ENCODE assay signal across 25 cellular contexts in the genomic region with DNA sequence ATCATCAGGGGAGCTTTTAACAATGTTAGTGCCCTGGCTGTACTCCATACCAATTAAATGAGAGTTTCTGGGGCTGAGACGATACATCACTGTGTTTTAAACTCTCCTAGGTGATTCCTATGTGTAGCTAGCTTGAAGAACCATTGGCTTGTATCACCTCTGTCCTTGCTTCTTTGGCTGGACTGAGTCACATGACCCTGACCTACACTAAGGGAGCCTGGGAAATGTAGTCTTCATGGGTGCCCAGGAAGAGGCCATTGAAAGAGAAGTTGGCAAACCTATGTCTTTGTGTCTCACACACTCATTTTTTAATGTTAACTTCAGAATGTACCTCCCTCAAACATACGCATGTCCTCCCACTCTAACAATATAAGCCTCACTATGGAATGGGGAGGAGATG.
DNase-seq lines count a peak whose midpoint lies in the region; ATAC-seq, FAIRE-seq and TF ChIP-seq lines count a peak whose summit lies in the region.
"Had no signal": no experiment of that assay in that cellular context is flagged by ENCODE, and none has a peak within 500 bp of the region (broad histone marks: within the 10 kb centered on the region; RNA-seq: fewer than 3 reads in every experiment).

No MANE protein-coding gene starts in this region.

- H3K79me2 ChIP-seq in H9 (ENCODE audit: insufficient read depth, low read length) = no peaks in the 10 kb centered on the region
- H3K79me2 ChIP-seq in K562 (ENCODE audit: control insufficient read depth, insufficient read depth, low read length) = no peaks in the 10 kb centered on the region

- DNase-seq in H9 (peak; percentile 37), NCI-H2196 treated with DMSO at 0.1 percent for 48 hours (lab: John Stamatoyannopoulos, UW; ENCODE audit: unreplicated experiment) (peak; percentile 9), K562 (ENCODE audit: extremely low read depth in 1 of 4, low spot score in 3 of 4) (no peak), left kidney (ENCODE audit: low read depth, low spot score) (peak; percentile 33), HEK293T (ENCODE audit: extremely low spot score) (no peak), NCI-H187 treated with DMSO at 0.1 percent for 48 hours (lab: John Stamatoyannopoulos, UW) (no peak), AG08396 (ENCODE audit: low spot score) (no peak)
- no peak for DNase-seq in stimulated activated CD4-positive, alpha-beta T cell treated with anti-CD3 and anti-CD28 coated beads, Interleukin-1b, Interleukin-23, amount 100 ng/mL, for 48 hours
- DNase-seq: activated B cell treated with CpG ODN at 0.5 μM for 24 hours; activated CD4-positive, alpha-beta T cell treated with anti-CD3 and anti-CD28 coated beads, Interleukin-2, amount 50 U/mL, for 4 hours; activated CD8-positive, alpha-beta memory T cell treated with anti-CD3 and anti-CD28 coated beads, Interleukin-2, amount 50 U/mL, for 48 hours; aorta; CD4-positive, alpha-beta T cell; DMS153; mesenchymal stem cell; NCI-H2081; NCI-H510A treated with DMSO at 0.1 percent for 48 hours; psoas muscle; RPMI8226; T1000 had no signal

- no peaks in the 10 kb centered on the region for H3K36me3 ChIP-seq in K562 (ENCODE audit: control insufficient read depth, insufficient read depth, low read length)

- H2BK20ac ChIP-seq in H9 (ENCODE audit: low read depth, low read length, poor library complexity, severe bottlenecking) = no peak overlapping the region

- H3K27ac ChIP-seq in H9 (ENCODE audit: insufficient read length, low read depth, low read length) = no peak overlapping the region
- no peak overlapping the region for H3K27ac ChIP-seq in K562 (ENCODE audit: extremely low read depth, low read depth, low read length)
- H3K27ac ChIP-seq: psoas muscle had no signal

- TF ChIP-seq RAD21 in K562 (CRISPR knock-in tag; conservative IDR thresholded peaks at IDR 0.05 in 1 of 2, IDR thresholded peaks at IDR 0.05 in 1 of 2) = no peak

- H3K4me1 ChIP-seq in H9 (ENCODE audit: insufficient read depth, low read length) (no peaks in the 10 kb centered on the region), K562 (replicated peaks in 1 of 2; ENCODE audit: control insufficient read depth in 2 of 2, insufficient read depth in 2 of 2, low read length in 2 of 2) (no peaks in the 10 kb centered on the region)
- H3K4me1 ChIP-seq: psoas muscle had no signal

- H3K4me3 ChIP-seq in K562 = no peak overlapping the region
- H3K4me3 ChIP-seq: psoas muscle had no signal

- H2AK5ac ChIP-seq in H9 (ENCODE audit: insufficient read length, low read length) = no peak overlapping the region

- H3K4ac ChIP-seq in H9 (ENCODE audit: low read depth, low read length) = no peak overlapping the region

- H3K9ac ChIP-seq in H9 (ENCODE audit: extremely low read depth, insufficient read length, low read length) (no peak overlapping the region), K562 (ENCODE audit: insufficient read depth in 1 of 2, low read depth in 2 of 2, low read length in 2 of 2) (no peak overlapping the region)

- no peak overlapping the region for H4K8ac ChIP-seq in H9 (replicated peaks; ENCODE audit: insufficient read length, low read depth, low read length)

- H4K5ac ChIP-seq in H9 (ENCODE audit: insufficient read length, low read depth, low read length) = no peak overlapping the region

- no peaks in the 10 kb centered on the region for H4K20me1 ChIP-seq in H9 (ENCODE audit: control insufficient read depth, insufficient read depth, insufficient read length)
- H4K20me1 ChIP-seq in K562 (replicated peaks; ENCODE audit: control insufficient read depth, insufficient read depth, low read length) = no peaks in the 10 kb centered on the region

- no peak overlapping the region for H2BK5ac ChIP-seq in H9 (ENCODE audit: insufficient read length, low read length)

- no peak overlapping the region for H2BK12ac ChIP-seq in H9 (ENCODE audit: insufficient read length, low read depth, low read length)

- POLR2A ChIA-PET in K562 (lab: Yijun Ruan, JAX) (no interaction called here), HEK293T (lab: Yijun Ruan, JAX) (no interaction called here)

- no peak overlapping the region for H3K4me3 Mint-ChIP-seq in H9
- H3K4me3 Mint-ChIP-seq: activated B cell treated with CpG ODN at 0.5 μM for 24 hours; activated naive CD4-positive, alpha-beta T cell treated with anti-CD3 and anti-CD28 coated beads, Interleukin-2, amount 50 U/mL, for 24 hours; activated T-helper 17 cell treated with anti-CD3 and anti-CD28 coated beads, Interleukin-2, amount 50 U/mL, for 72 hours; CD4-positive, alpha-beta T cell; type B pancreatic cell had no signal

- intact Hi-C loops in K562 (cut with micrococcal nuclease) = no loop called here

- WGBS in H9 (ENCODE audit: extremely low coverage, insufficient read length, low lambda C conversion rate) = no CpG with 5 or more reads among the region's 2 CpGs
- 3% methylated on average over 2 of the region's 2 CpGs for WGBS in K562 (ENCODE audit: insufficient coverage, low coverage, missing lambda C conversion rate)

- H3K4me2 ChIP-seq in H9 (ENCODE audit: insufficient read depth, insufficient read length, low read length) (no peak overlapping the region), K562 (ENCODE audit: insufficient read depth, low read length) (no peak overlapping the region)

- peaks cover 2 to 8% of the 10 kb centered on the region in 2 experiments; a peak in 1 of 5 replicates for H3K9me3 Mint-ChIP-seq in H9
- H3K9me3 Mint-ChIP-seq: activated naive CD4-positive, alpha-beta T cell treated with anti-CD3 and anti-CD28 coated beads, Interleukin-2, amount 50 U/mL, for 24 hours; activated T-helper 17 cell treated with anti-CD3 and anti-CD28 coated beads, Interleukin-2, amount 50 U/mL, for 72 hours; CD4-positive, alpha-beta T cell; type B pancreatic cell had no signal

- H3K23me2 ChIP-seq in H9 (ENCODE audit: insufficient read length, low read depth, low read length, poor library complexity, severe bottlenecking) = no peaks in the 10 kb centered on the region

- no peaks in the 10 kb centered on the region for H3K4me1 Mint-ChIP-seq in H9
- H3K4me1 Mint-ChIP-seq: activated B cell treated with CpG ODN at 0.5 μM for 24 hours; activated naive CD4-positive, alpha-beta T cell treated with anti-CD3 and anti-CD28 coated beads, Interleukin-2, amount 50 U/mL, for 24 hours; activated T-helper 17 cell treated with anti-CD3 and anti-CD28 coated beads, Interleukin-2, amount 50 U/mL, for 72 hours had no signal

- TF ChIP-seq POLR2A in K562 (conservative IDR thresholded peaks at IDR 0.05) = no peak

- H2BK120ac ChIP-seq in H9 (ENCODE audit: low read depth, low read length, poor library complexity, severe bottlenecking) = no peak overlapping the region

- no peak overlapping the region for H3K14ac ChIP-seq in H9 (ENCODE audit: insufficient read depth, low read length)

- no peaks in the 10 kb centered on the region for H3K9me1 ChIP-seq in K562 (ENCODE audit: control insufficient read depth, insufficient read depth, low read length)

- no peak overlapping the region for H3T11ph ChIP-seq in H9 (ENCODE audit: low read length)

- H2BK15ac ChIP-seq in H9 (ENCODE audit: low read depth, low read length) = no peak overlapping the region

- H3K23ac ChIP-seq in H9 (ENCODE audit: insufficient read length, low read depth, low read length) = no peak overlapping the region

- H2AFZ ChIP-seq in H9 (ENCODE audit: low read length) (no peak overlapping the region), K562 (ENCODE audit: low read depth, low read length) (no peak overlapping the region)

- H3K56ac ChIP-seq in H9 (ENCODE audit: insufficient read length, low read depth, low read length) = no peak overlapping the region

- CTCF ChIA-PET in K562 (lab: Yijun Ruan, JAX; ENCODE audit: low intra/inter-chr PET ratio) (no interaction called here), HEK293T (lab: Yijun Ruan, JAX) (no interaction called here)

- BruUV-seq in K562 (replicated peaks; lab: Mats Ljungman, UMichigan) = no TSS peak

- in situ Hi-C loops in K562 (cut with MboI) = no loop called here

- H3K79me1 ChIP-seq in H9 (ENCODE audit: insufficient read depth, low read depth, low read length, poor library complexity, severe bottlenecking) = no peaks in the 10 kb centered on the region

- H3K27me3 Mint-ChIP-seq in H9 (ENCODE audit: low read depth) = no peaks in the 10 kb centered on the region; the same call in 1 of the 2 replicates
- H3K27me3 Mint-ChIP-seq: activated naive CD4-positive, alpha-beta T cell treated with anti-CD3 and anti-CD28 coated beads, Interleukin-2, amount 50 U/mL, for 24 hours had no signal

- no peak overlapping the region for H3K18ac ChIP-seq in H9 (ENCODE audit: insufficient read length, low read depth, low read length)

- no peaks in the 10 kb centered on the region for H3K36me3 Mint-ChIP-seq in H9 (ENCODE audit: insufficient read depth in 1 of 3, low read depth in 3 of 3)
- H3K36me3 Mint-ChIP-seq: activated naive CD4-positive, alpha-beta T cell treated with anti-CD3 and anti-CD28 coated beads, Interleukin-2, amount 50 U/mL, for 24 hours; type B pancreatic cell had no signal

- FAIRE-seq in K562 (lab: Jason Lieb, UNC) = no peak
- FAIRE-seq: G401.6, GM18507 had no signal

- no peak for TF ChIP-seq CTCF in H9 (conservative IDR thresholded peaks at IDR 0.05)
- no peak for TF ChIP-seq CTCF in K562 (IDR thresholded peaks at IDR 0.05 in 2 of 3, conservative IDR thresholded peaks at IDR 0.05 in 1 of 3; ENCODE audit: insufficient read depth in 2 of 3, low read depth in 1 of 3, low read length in 3 of 3)

- H3K27me3 ChIP-seq in H9 (ENCODE audit: insufficient read depth, low read length) = no peaks in the 10 kb centered on the region
- H3K27me3 ChIP-seq in K562 (ENCODE audit: control insufficient read depth in 2 of 2, insufficient read depth in 2 of 2, low read length in 2 of 2) = no peaks in the 10 kb centered on the region

- no peak overlapping the region for H4K91ac ChIP-seq in H9 (ENCODE audit: insufficient read length, low read depth, low read length)

- no peak for ATAC-seq in K562
- ATAC-seq: activated T-helper 17 cell treated with anti-CD3 and anti-CD28 coated beads, Interleukin-2, amount 50 U/mL, for 72 hours; psoas muscle had no signal

- TF ChIP-seq EP300 in K562 (IDR thresholded peaks at IDR 0.05; ENCODE audit: low read length) = no peak

- no peaks in the 10 kb centered on the region for H3K9me3 ChIP-seq in H9 (ENCODE audit: control insufficient read depth, low read depth, low read length)
- H3K9me3 ChIP-seq in K562 (replicated peaks; ENCODE audit: control insufficient read depth, insufficient read depth, low read depth, low read length) = no peaks in the 10 kb centered on the region
- H3K9me3 ChIP-seq: psoas muscle had no signal

- no peak overlapping the region for H3K27ac Mint-ChIP-seq in H9
- H3K27ac Mint-ChIP-seq: activated B cell treated with CpG ODN at 0.5 μM for 24 hours; activated naive CD4-positive, alpha-beta T cell treated with anti-CD3 and anti-CD28 coated beads, Interleukin-2, amount 50 U/mL, for 24 hours; activated T-helper 17 cell treated with anti-CD3 and anti-CD28 coated beads, Interleukin-2, amount 50 U/mL, for 72 hours; CD4-positive, alpha-beta T cell; type B pancreatic cell had no signal

Comparison
In these comparisons a context has a peak if more than half of its experiments do, and no peak if none do; other contexts are left out.
1. DNase-seq: peak in H9 (single experiment), NCI-H2196 treated with DMSO at 0.1 percent for 48 hours (single experiment) and left kidney (single experiment); none in K562 (0 of 4), HEK293T (single experiment), stimulated activated CD4-positive, alpha-beta T cell treated with anti-CD3 and anti-CD28 coated beads, Interleukin-1b, Interleukin-23, amount 100 ng/mL, for 48 hours (single experiment), NCI-H187 treated with DMSO at 0.1 percent for 48 hours (single experiment) and AG08396 (single experiment).